Comparison of ENCODE assay signal across 32 cellular contexts in genomic region chr1:47565676-47566075, GRCh38.
"Had no signal": no experiment of that assay in that cellular context is flagged by ENCODE, and none has a peak within 500 bp of the region (broad histone marks: within the 10 kb centered on the region; RNA-seq: fewer than 3 reads in every experiment).

No MANE protein-coding gene starts in this region.

- H3K36me3 ChIP-seq: brain microvascular endothelial cell, MG63, WERI-Rb-1 had no signal

- H3K27ac ChIP-seq: brain microvascular endothelial cell, PC-9, RWPE1, SK-N-MC, WERI-Rb-1 had no signal

- H3K27me3 ChIP-seq: brain microvascular endothelial cell, MG63 had no signal

- H3K36me3 Mint-ChIP-seq: activated naive CD8-positive, alpha-beta T cell treated with anti-CD3 and anti-CD28 coated beads for 36 hours had no signal

- H3K4me3 Mint-ChIP-seq: activated CD4-positive, alpha-beta T cell treated with anti-CD3 and anti-CD28 coated beads, Interleukin-2, amount 10 ng/mL, durations not matched to agents 24 days and 14 days; activated CD8-positive, alpha-beta T cell treated with anti-CD3 and anti-CD28 coated beads for 36 hours; activated naive CD8-positive, alpha-beta T cell treated with anti-CD3 and anti-CD28 coated beads for 36 hours; activated T-cell treated with anti-CD3 and anti-CD28 coated beads, Interleukin-2, amount 50 U/mL, for 72 hours; activated T-helper 17 cell treated with anti-CD3 and anti-CD28 coated beads, Interleukin-2, amount 50 U/mL, for 72 hours had no signal

- H3K9me3 Mint-ChIP-seq: activated CD4-positive, alpha-beta T cell treated with anti-CD3 and anti-CD28 coated beads, Interleukin-2, amount 10 ng/mL, durations not matched to agents 24 days and 14 days; activated CD8-positive, alpha-beta T cell treated with anti-CD3 and anti-CD28 coated beads for 36 hours; activated naive CD8-positive, alpha-beta T cell treated with anti-CD3 and anti-CD28 coated beads for 36 hours; activated T-cell treated with anti-CD3 and anti-CD28 coated beads, Interleukin-2, amount 50 U/mL, for 72 hours; activated T-helper 17 cell treated with anti-CD3 and anti-CD28 coated beads, Interleukin-2, amount 50 U/mL, for 72 hours had no signal

- H3K4me3 ChIP-seq: MG63, PC-9, SK-N-MC had no signal

- H3K27ac Mint-ChIP-seq: activated CD4-positive, alpha-beta T cell treated with anti-CD3 and anti-CD28 coated beads, Interleukin-2, amount 10 ng/mL, durations not matched to agents 24 days and 14 days; activated CD8-positive, alpha-beta T cell treated with anti-CD3 and anti-CD28 coated beads for 36 hours; activated naive CD8-positive, alpha-beta T cell treated with anti-CD3 and anti-CD28 coated beads for 36 hours; activated T-cell treated with anti-CD3 and anti-CD28 coated beads, Interleukin-2, amount 50 U/mL, for 72 hours; activated T-helper 17 cell treated with anti-CD3 and anti-CD28 coated beads, Interleukin-2, amount 50 U/mL, for 72 hours had no signal

- ATAC-seq: activated CD8-positive, alpha-beta T cell treated with anti-CD3 and anti-CD28 coated beads for 36 hours; activated T-cell treated with anti-CD3 and anti-CD28 coated beads, Interleukin-2, amount 50 U/mL, for 72 hours; activated T-helper 17 cell treated with anti-CD3 and anti-CD28 coated beads, Interleukin-2, amount 50 U/mL, for 72 hours; Right ventricle myocardium inferior had no signal

- DNase-seq: activated CD4-positive, alpha-beta T cell treated with anti-CD3 and anti-CD28 coated beads, Interleukin-2, amount 10 ng/mL, durations not matched to agents 24 days and 14 days; activated CD4-positive, alpha-beta T cell treated with anti-CD3 and anti-CD28 coated beads, Interleukin-2, amount 50 U/mL, for 4 hours; activated CD8-positive, alpha-beta T cell treated with anti-CD3 and anti-CD28 coated beads for 36 hours; activated effector memory CD4-positive, alpha-beta T cell treated with anti-CD3 and anti-CD28 coated beads, Interleukin-2, amount 50 U/mL, for 16 hours; activated naive CD4-positive, alpha-beta T cell; activated naive CD4-positive, alpha-beta T cell treated with anti-CD3 and anti-CD28 coated beads, Interleukin-2, amount 50 U/mL, for 16 hours; activated naive CD8-positive, alpha-beta T cell treated with anti-CD3 and anti-CD28 coated beads for 36 hours; activated T-cell treated with anti-CD3 and anti-CD28 coated beads, Interleukin-2, amount 50 U/mL, for 1 hour; activated T-cell treated with anti-CD3 and anti-CD28 coated beads, Interleukin-2, amount 50 U/mL, for 72 hours; amniotic stem cell; aorta; brain microvascular endothelial cell; central memory CD4-positive, alpha-beta T cell; Kasumi-1; KG1; MG63; NCI-H1048; NCI-H146; NCI-H187; NCI-H2029 treated with DMSO at 0.1 percent for 48 hours; NCI-H2107; NCI-H2171; NCI-H446; NCI-H524; PC-9; SIG-M5; T1000; WERI-Rb-1 had no signal

- H3K9me3 ChIP-seq: MG63 had no signal

- H3K4me1 Mint-ChIP-seq: activated T-helper 17 cell treated with anti-CD3 and anti-CD28 coated beads, Interleukin-2, amount 50 U/mL, for 72 hours had no signal

- H2AFZ ChIP-seq: PC-9 had no signal
